In the genomic region with DNA sequence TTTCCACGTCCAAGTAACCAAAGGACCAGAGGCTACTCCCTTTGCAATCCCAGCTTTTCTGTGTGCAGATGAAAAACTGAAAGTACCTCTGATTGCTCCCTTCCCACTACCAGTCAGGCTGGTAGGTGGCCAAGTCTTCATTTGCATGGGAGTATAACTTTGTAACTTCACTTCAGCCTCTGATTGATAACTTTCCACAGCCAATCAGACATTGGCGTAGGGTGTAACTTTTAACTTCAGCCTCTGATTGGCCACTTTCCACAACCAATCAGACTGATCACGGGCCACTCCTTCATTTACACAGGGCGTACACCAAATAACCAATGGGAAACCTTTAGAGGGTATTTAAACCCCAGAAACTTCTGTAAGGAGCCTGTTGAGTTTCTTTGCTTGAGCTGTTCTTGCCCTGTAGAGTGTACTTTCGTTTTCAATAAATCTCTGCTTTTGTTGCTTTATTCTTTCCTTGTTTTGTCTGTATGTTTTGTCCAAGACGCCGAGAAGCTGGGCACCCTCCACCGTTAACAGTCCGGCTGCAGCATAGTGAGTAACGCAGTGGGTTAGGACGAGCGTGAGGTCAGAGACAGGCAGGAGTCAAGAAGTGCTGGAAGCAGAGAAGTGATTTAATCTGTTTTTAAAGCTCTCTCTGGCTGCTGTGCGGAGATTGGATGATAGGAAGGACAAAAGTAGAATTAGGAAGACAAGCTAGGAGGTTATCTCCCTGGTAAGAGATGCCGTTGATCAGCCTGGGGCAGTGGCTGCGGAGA, we compare ENCODE assay signal across 8 cellular contexts. TPM values are rescaled to one million over a fixed set of nuclear protein-coding genes. Genes with fewer than 3 reads are reported as not detected.
A peak's percentile ranks its signal among the peaks of the same experiment; 100 is the strongest.
DNase-seq lines count a peak whose midpoint lies in the region; ATAC-seq, FAIRE-seq and TF ChIP-seq lines count a peak whose summit lies in the region.

No MANE protein-coding gene starts in this region.

- DNase-seq in HTR-8/SVneo (ENCODE audit: insufficient read length, low spot score) (peak; percentile 65), dorsolateral prefrontal cortex (peak in 2 of 10 donors; percentile 48 to 50), lung microvascular endothelial cell (ENCODE audit: low read depth in 2 of 2) (peak; percentile 68 to 91), GM10248 (ENCODE audit: extremely low spot score) (no peak)
- DNase-seq in activated CD4-positive, alpha-beta T cell treated with anti-CD3 and anti-CD28 coated beads, Interleukin-2, amount 10 ng/mL, durations not matched to agents 7 days and 5 days, result no peak

- TF ChIP-seq CTCF in OCI-LY3 (IDR thresholded peaks at IDR 0.05; ENCODE audit: low read depth, low read length), result no peak
- no peak for TF ChIP-seq CTCF in dorsolateral prefrontal cortex (IDR thresholded peaks at IDR 0.05 in 54 of 56, conservative IDR thresholded peaks at IDR 0.05 in 2 of 56; ENCODE audit: low read depth in 1 of 56, partially characterized antibody in 56 of 56)
- TF ChIP-seq CTCF in GM10248 (IDR thresholded peaks at IDR 0.05; ENCODE audit: control extremely low read depth, extremely low read depth, low read depth, missing control alignments), result no peak

- no peak for FAIRE-seq in HTR-8/SVneo (lab: Jason Lieb, UNC)

- CTCF ChIA-PET in GM10248 (lab: Yijun Ruan, JAX), result interaction anchor here (0.8 to 3.3 kb wide), 5 partner anchors 8 to 230 kb away, joined by 3 to 26 read pairs (median 7); no protein-coding TSS in a partner anchor
- CTCF ChIA-PET in activated CD4-positive, alpha-beta T cell treated with anti-CD3 and anti-CD28 coated beads, Interleukin-2, amount 10 ng/mL, durations not matched to agents 7 days and 5 days (lab: Charles Lee), result interaction anchor here (0.9 to 1.3 kb wide), 2 partner anchors 11 to 106 kb away, joined by 4 read pairs; no protein-coding TSS in a partner anchor

- H3K4me1 ChIP-seq in BLaER1, result peaks cover 13% of the 10 kb centered on the region
- peaks cover 42% of the 10 kb centered on the region for H3K4me1 ChIP-seq in OCI-LY3 (ENCODE audit: low read length)

- H3K36me3 ChIP-seq in BLaER1 (peaks cover 3% of the 10 kb centered on the region), OCI-LY3 (replicated peaks; ENCODE audit: low read depth, low read length) (peaks cover 2% of the 10 kb centered on the region)

- peaks cover 2% of the 10 kb centered on the region for H3K9me3 Mint-ChIP-seq in activated CD4-positive, alpha-beta T cell treated with anti-CD3 and anti-CD28 coated beads, Interleukin-2, amount 10 ng/mL, durations not matched to agents 7 days and 5 days

- 0 out of 2 replicates have a peak overlapping the region, but pooled peaks have one; percentile 6 for H3K9ac ChIP-seq in BLaER1
- peak overlapping the region; percentile 39 for H3K9ac ChIP-seq in OCI-LY3 (ENCODE audit: low read length)

- no peak overlapping the region for H3K27ac Mint-ChIP-seq in activated CD4-positive, alpha-beta T cell treated with anti-CD3 and anti-CD28 coated beads, Interleukin-2, amount 10 ng/mL, durations not matched to agents 7 days and 5 days

- intact Hi-C loops in dorsolateral prefrontal cortex (cut with DNase I), result no loop called here

- H3K4me3 Mint-ChIP-seq in activated CD4-positive, alpha-beta T cell treated with anti-CD3 and anti-CD28 coated beads, Interleukin-2, amount 10 ng/mL, durations not matched to agents 7 days and 5 days, result no peak overlapping the region

- H3K4me3 ChIP-seq in BLaER1 (no peak overlapping the region), OCI-LY3 (ENCODE audit: low read length) (peak overlapping the region; percentile 61), dorsolateral prefrontal cortex (peak overlapping the region in 55 of 59 donors; percentile 1 to 58 (median 38))

- H3K27me3 Mint-ChIP-seq in activated CD4-positive, alpha-beta T cell treated with anti-CD3 and anti-CD28 coated beads, Interleukin-2, amount 10 ng/mL, durations not matched to agents 7 days and 5 days, result peaks cover 3% of the 10 kb centered on the region

- H3K4me2 ChIP-seq in BLaER1 (no peak overlapping the region), OCI-LY3 (ENCODE audit: low read length) (peak overlapping the region; percentile 58)

- peaks cover 9% of the 10 kb centered on the region for H4K20me1 ChIP-seq in BLaER1
- H4K20me1 ChIP-seq in OCI-LY3 (ENCODE audit: insufficient read depth, low read length), result peaks cover 3% of the 10 kb centered on the region

- POLR2A ChIA-PET in GM10248 (lab: Yijun Ruan, JAX), result no interaction called here
- POLR2A ChIA-PET in activated CD4-positive, alpha-beta T cell treated with anti-CD3 and anti-CD28 coated beads, Interleukin-2, amount 10 ng/mL, durations not matched to agents 7 days and 5 days (lab: Charles Lee), result no interaction called here

- no peaks in the 10 kb centered on the region for H3K27me3 ChIP-seq in BLaER1
- H3K27me3 ChIP-seq in OCI-LY3 (ENCODE audit: low read depth, low read length), result no peaks in the 10 kb centered on the region
- H3K27me3 ChIP-seq in dorsolateral prefrontal cortex, result no peaks in the 10 kb centered on the region

- H3K36me3 Mint-ChIP-seq in activated CD4-positive, alpha-beta T cell treated with anti-CD3 and anti-CD28 coated beads, Interleukin-2, amount 10 ng/mL, durations not matched to agents 7 days and 5 days (ENCODE audit: low read depth), result peaks cover 9% of the 10 kb centered on the region

- H3K4me1 Mint-ChIP-seq in activated CD4-positive, alpha-beta T cell treated with anti-CD3 and anti-CD28 coated beads, Interleukin-2, amount 10 ng/mL, durations not matched to agents 7 days and 5 days, result peaks cover 41% of the 10 kb centered on the region

- peaks cover 20% of the 10 kb centered on the region for H3K79me2 ChIP-seq in OCI-LY3 (ENCODE audit: low read length)

- H2AFZ ChIP-seq in OCI-LY3 (ENCODE audit: low read depth, low read length), result peak overlapping the region; percentile 63

- H3K27ac ChIP-seq in BLaER1 (no peak overlapping the region), OCI-LY3 (ENCODE audit: low read length) (peak overlapping the region; percentile 25), dorsolateral prefrontal cortex (peak overlapping the region in 15 of 59 donors; percentile 11 to 63 (median 53))

- H3K9me3 ChIP-seq in BLaER1, result peaks cover 10% of the 10 kb centered on the region
- peaks cover 3% of the 10 kb centered on the region; the same call in 1 of the 2 replicates for H3K9me3 ChIP-seq in OCI-LY3 (ENCODE audit: insufficient read depth, low read length)

- no peak for ATAC-seq in HG02571 (IDR thresholded peaks at IDR 0.05; ENCODE audit: unreplicated experiment)

RNA-seq across cellular contexts. Expression of a gene that starts 3.5 kb away (rescaled TPM):
- total RNA-seq in dorsolateral prefrontal cortex (10 to 100 TPM; 24.6 to 43.4 (median 32.7) TPM), lung microvascular endothelial cell (17.4 and 19.6 TPM in 2 replicates)
- total RNA-seq in activated CD4-positive, alpha-beta T cell treated with anti-CD3 and anti-CD28 coated beads, Interleukin-2, amount 10 ng/mL, durations not matched to agents 7 days and 5 days, result 10 to 100 TPM; 49.7 to 60.8 TPM

RNA-seq across cellular contexts. Expression of a gene that starts 25.7 kb away (rescaled TPM):
- total RNA-seq in dorsolateral prefrontal cortex (1 to 10 TPM in 8 of 120 experiments, under 1 TPM in 102, not detected in 10; 0.16 to 1.5 (median 0.52) TPM), lung microvascular endothelial cell (not detected in 2 replicates)
- total RNA-seq in activated CD4-positive, alpha-beta T cell treated with anti-CD3 and anti-CD28 coated beads, Interleukin-2, amount 10 ng/mL, durations not matched to agents 7 days and 5 days, result not detected

Comparison
In these comparisons a context has a peak if more than half of its experiments do, and no peak if none do; other contexts are left out.
1. DNase-seq: peak in HTR-8/SVneo (single experiment) and lung microvascular endothelial cell (2 of 2); none in GM10248 (single experiment) and activated CD4-positive, alpha-beta T cell treated with anti-CD3 and anti-CD28 coated beads, Interleukin-2, amount 10 ng/mL, durations not matched to agents 7 days and 5 days (single experiment).